In genomic region chr19:28840891-28841290, GRCh38 we compare ENCODE assay signal across 17 cellular contexts.
DNase-seq lines count a peak whose midpoint lies in the region; ATAC-seq, FAIRE-seq and TF ChIP-seq lines count a peak whose summit lies in the region.
"Had no signal": no experiment of that assay in that cellular context is flagged by ENCODE, and none has a peak within 500 bp of the region (broad histone marks: within the 10 kb centered on the region; RNA-seq: fewer than 3 reads in every experiment).

No MANE protein-coding gene starts in this region.

- H3K27ac ChIP-seq in HUES64 (ENCODE audit: low read depth, low read length) = peak overlapping the region; percentile 54; the same call in 1 of the 2 replicates
- H3K27ac ChIP-seq in H1 (ENCODE audit: low read depth, low read length) = no peak overlapping the region
- H3K27ac ChIP-seq in neuronal stem cell (replicated peaks; ENCODE audit: low read length) = no peak overlapping the region
- H3K27ac ChIP-seq: C4-2B had no signal

- H3K4me3 ChIP-seq in HUES64 (ENCODE audit: low read length) (no peak overlapping the region), H1 (ENCODE audit: extremely low read depth in 1 of 4, insufficient read depth in 2 of 4, low read depth in 3 of 4, low read length in 4 of 4) (no peak overlapping the region), neuronal stem cell (ENCODE audit: low read length in 2 of 2) (no peak overlapping the region)
- H3K4me3 ChIP-seq: HAP-1 had no signal

- H3K27me3 Mint-ChIP-seq in CD14-positive monocyte (ENCODE audit: low read depth in 3 of 3) = peaks cover 0 to 2% (median 1%) of the 10 kb centered on the region in 3 donors
- H3K27me3 Mint-ChIP-seq: B cell; CD4-positive, alpha-beta memory T cell had no signal

- H2AFZ ChIP-seq in H1 (ENCODE audit: low read length) = peak overlapping the region; percentile 47; the same call in 1 of the 2 replicates
- H2AFZ ChIP-seq in neuronal stem cell (ENCODE audit: low read length) = no peak overlapping the region

- H3K14ac ChIP-seq in H1 (ENCODE audit: insufficient read length) = no peak overlapping the region
- no peak overlapping the region for H3K14ac ChIP-seq in neuronal stem cell (ENCODE audit: low read length)

- H3K9me3 Mint-ChIP-seq in CD14-positive monocyte = peaks cover 0 to 1% (median 0%) of the 10 kb centered on the region in 7 donors

- TF ChIP-seq RAD21 in H1 (IDR thresholded peaks at IDR 0.05 in 1 of 2, conservative IDR thresholded peaks at IDR 0.05 in 1 of 2; ENCODE audit: low read depth in 2 of 2, low read length in 2 of 2) = no peak

- H3K36me3 ChIP-seq in HUES64 (ENCODE audit: insufficient read depth, low read length) (no peaks in the 10 kb centered on the region), H1 (ENCODE audit: control insufficient read depth in 2 of 4, insufficient read depth in 4 of 4, low read length in 3 of 4) (no peaks in the 10 kb centered on the region), neuronal stem cell (replicated peaks in 1 of 2; ENCODE audit: control insufficient read depth in 2 of 2, insufficient read depth in 2 of 2, low read length in 2 of 2) (no peaks in the 10 kb centered on the region)
- H3K36me3 ChIP-seq: HAP-1 had no signal

- no peak overlapping the region for H4K5ac ChIP-seq in H1 (ENCODE audit: insufficient read length, low read depth, low read length)

- H2BK120ac ChIP-seq in H1 (replicated peaks; ENCODE audit: low read depth, low read length) = no peak overlapping the region
- H2BK120ac ChIP-seq in neuronal stem cell (ENCODE audit: low read depth, low read length) = no peak overlapping the region

- H3K9ac ChIP-seq in HUES64 (ENCODE audit: low read depth, low read length) = no peak overlapping the region
- no peak overlapping the region for H3K9ac ChIP-seq in H1 (replicated peaks in 1 of 4; ENCODE audit: extremely low read depth in 1 of 4, low read depth in 3 of 4, low read length in 3 of 4)
- no peak overlapping the region for H3K9ac ChIP-seq in neuronal stem cell (ENCODE audit: low read depth, low read length, poor library complexity)

- H3K9me3 ChIP-seq in HUES64 (ENCODE audit: insufficient read depth, low read depth, low read length) (no peaks in the 10 kb centered on the region), H1 (ENCODE audit: insufficient read depth in 2 of 2, low read depth in 1 of 2, low read length in 1 of 2) (no peaks in the 10 kb centered on the region), neuronal stem cell (replicated peaks in 1 of 2; ENCODE audit: control insufficient read depth in 2 of 2, insufficient read depth in 1 of 2, low read depth in 1 of 2, low read length in 2 of 2) (no peaks in the 10 kb centered on the region)
- H3K9me3 ChIP-seq: HAP-1 had no signal

- intact Hi-C loops in CD14-positive monocyte (cut with micrococcal nuclease) = no loop called here

- TF ChIP-seq EP300 in H1 (IDR thresholded peaks at IDR 0.05; ENCODE audit: borderline replicate concordance in 1 of 2, low read depth in 2 of 2, low read length in 2 of 2) = no peak

- no peak for ATAC-seq in HG03196 (IDR thresholded peaks at IDR 0.05; ENCODE audit: unreplicated experiment)

- no peaks in the 10 kb centered on the region for H3K23me2 ChIP-seq in H1 (ENCODE audit: low read depth, low read length)

- WGBS in HUES64 = 71% methylated on average over 2 of the region's 2 CpGs
- 76% methylated on average over 2 of the region's 2 CpGs; no CpG with 5 or more reads in 1 of the 2 experiments for WGBS in H1 (ENCODE audit: extremely low coverage in 1 of 2, insufficient coverage in 1 of 2, insufficient read length in 1 of 2, insufficient replicate concordance in 2 of 2, low coverage in 1 of 2, low lambda C conversion rate in 2 of 2, missing lambda C conversion rate in 1 of 2), 2 experiments
- no CpG with 5 or more reads among the region's 2 CpGs for WGBS in neuronal stem cell (ENCODE audit: extremely low coverage in 2 of 2, insufficient read length in 2 of 2, insufficient replicate concordance in 1 of 2), 2 donors

- H3K27me3 ChIP-seq in HUES64 (ENCODE audit: insufficient read depth, low read length) (no peaks in the 10 kb centered on the region), H1 (replicated peaks in 1 of 4; ENCODE audit: control insufficient read depth in 3 of 4, extremely low read depth in 1 of 4, insufficient read depth in 3 of 4, low read length in 3 of 4) (peaks cover 0 to 2% (median 0%) of the 10 kb centered on the region in 4 experiments; a peak in 2 of 7 replicates), neuronal stem cell (ENCODE audit: control insufficient read depth in 3 of 3, insufficient read depth in 3 of 3, low read depth in 1 of 3, low read length in 3 of 3) (no peaks in the 10 kb centered on the region)

- CTCF ChIA-PET in H1 (lab: Charles Lee; ENCODE audit: partially characterized antibody) = interaction anchor here (0.7 to 4.2 kb wide), 5 partner anchors 13 to 104 kb away, joined by 3 to 16 read pairs (median 3); no protein-coding TSS in a partner anchor

- H3K23ac ChIP-seq in H1 (ENCODE audit: insufficient read length) (no peak overlapping the region), neuronal stem cell (ENCODE audit: low read depth, low read length, poor library complexity) (no peak overlapping the region)

- no peaks in the 10 kb centered on the region for H3K4me1 Mint-ChIP-seq in CD14-positive monocyte
- H3K4me1 Mint-ChIP-seq: B cell; CD4-positive, alpha-beta memory T cell had no signal

- no peak for FAIRE-seq in H1 (lab: Jason Lieb, UNC)

- H3K4me1 ChIP-seq in HUES64 (ENCODE audit: insufficient read depth, low read length) (peaks cover 14% of the 10 kb centered on the region; the same call in 1 of the 2 replicates), H1 (replicated peaks in 1 of 4; ENCODE audit: control insufficient read depth in 3 of 4, insufficient read depth in 4 of 4, low read length in 3 of 4) (peaks cover 0 to 17% (median 7%) of the 10 kb centered on the region in 4 experiments; a peak in 6 of 7 replicates), neuronal stem cell (ENCODE audit: control insufficient read depth in 2 of 2, insufficient read depth in 1 of 2, low read depth in 1 of 2, low read length in 2 of 2) (peaks cover 0 to 8% of the 10 kb centered on the region in 2 donors)
- H3K4me1 ChIP-seq: HAP-1 had no signal

- POLR2A ChIA-PET in H1 (lab: Charles Lee; ENCODE audit: partially characterized antibody) = no interaction called here

- peak overlapping the region; percentile 69 for H4K91ac ChIP-seq in H1 (replicated peaks; ENCODE audit: insufficient read length, low read length)
- H4K91ac ChIP-seq in neuronal stem cell (ENCODE audit: low read depth, low read length, poor library complexity) = no peak overlapping the region

- H2AK5ac ChIP-seq in H1 (ENCODE audit: low read depth, low read length) (0 out of 2 replicates have a peak overlapping the region, but pooled peaks have one; percentile 76), neuronal stem cell (ENCODE audit: low read depth, low read length) (no peak overlapping the region)

- H2BK5ac ChIP-seq in H1 (ENCODE audit: low read depth, low read length) (peak overlapping the region; percentile 60; the same call in 1 of the 2 replicates), neuronal stem cell (ENCODE audit: low read length) (no peak overlapping the region)

- peak overlapping the region; percentile 77 for H2BK20ac ChIP-seq in H1 (ENCODE audit: low read length)

- no peak for TF ChIP-seq POLR2A in H1 (IDR thresholded peaks at IDR 0.05; ENCODE audit: control extremely low read depth in 1 of 2, low read depth in 2 of 2, low read length in 2 of 2)

- no peaks in the 10 kb centered on the region for H3K36me3 Mint-ChIP-seq in CD14-positive monocyte
- H3K36me3 Mint-ChIP-seq: CD4-positive, alpha-beta memory T cell had no signal

- H3K56ac ChIP-seq in H1 (replicated peaks; ENCODE audit: insufficient read length, low read depth, low read length) = no peak overlapping the region

- no peak overlapping the region for H3K4ac ChIP-seq in H1 (replicated peaks; ENCODE audit: insufficient read length, low read depth, low read length)
- H3K4ac ChIP-seq in neuronal stem cell (ENCODE audit: low read length) = no peak overlapping the region

- no peaks in the 10 kb centered on the region for H3K79me2 ChIP-seq in H1 (ENCODE audit: control insufficient read depth in 1 of 2, insufficient read depth in 2 of 2, low read length in 2 of 2)

- H2BK15ac ChIP-seq in H1 (ENCODE audit: low read length) (peak overlapping the region; percentile 98; the same call in 1 of the 2 replicates), neuronal stem cell (ENCODE audit: low read length) (no peak overlapping the region)

- H3K4me3 Mint-ChIP-seq in CD14-positive monocyte = no peak overlapping the region
- H3K4me3 Mint-ChIP-seq: B cell; CD4-positive, alpha-beta memory T cell had no signal

- H3K79me1 ChIP-seq in H1 (ENCODE audit: low read depth, low read length) = no peaks in the 10 kb centered on the region
- H3K79me1 ChIP-seq in neuronal stem cell (ENCODE audit: low read depth, low read length) = no peaks in the 10 kb centered on the region

- no peak overlapping the region for H4K8ac ChIP-seq in H1 (ENCODE audit: extremely low read depth, insufficient read depth, low read length)
- H4K8ac ChIP-seq in neuronal stem cell (ENCODE audit: low read depth, low read length) = no peak overlapping the region

- H4K20me1 ChIP-seq in H1 (replicated peaks in 1 of 2; ENCODE audit: control insufficient read depth in 1 of 2, insufficient read depth in 2 of 2, low read length in 2 of 2) = no peaks in the 10 kb centered on the region

- no peak overlapping the region for H3K27ac Mint-ChIP-seq in CD14-positive monocyte
- H3K27ac Mint-ChIP-seq: B cell; CD4-positive, alpha-beta memory T cell had no signal

- H3K4me2 ChIP-seq in H1 (ENCODE audit: insufficient read depth in 1 of 2, low read depth in 2 of 2, low read length in 2 of 2) (peak overlapping the region in 1 of 2 experiments; percentile 25; a peak in 3 of 4 replicates), neuronal stem cell (ENCODE audit: insufficient read depth, low read length, poor library complexity, severe bottlenecking) (no peak overlapping the region)

- H3K18ac ChIP-seq in H1 (ENCODE audit: extremely low read depth, low read length) = peak overlapping the region; percentile 71; the same call in 1 of the 2 replicates
- H3K18ac ChIP-seq in neuronal stem cell (ENCODE audit: low read length) = peak overlapping the region; percentile 0

- H2BK12ac ChIP-seq in H1 (ENCODE audit: low read depth, low read length) (peak overlapping the region; percentile 93; the same call in 1 of the 2 replicates), neuronal stem cell (ENCODE audit: low read length) (no peak overlapping the region)

- DNase-seq in ELF-1 (ENCODE audit: low read depth, low spot score) (peak; percentile 39), H1 (ENCODE audit: low read depth in 1 of 2, low spot score in 2 of 2) (peak in 1 of 2 experiments; percentile 19), neuronal stem cell (ENCODE audit: low spot score) (no peak), C1 segment of cervical spinal cord (lab: John Stamatoyannopoulos, UW) (no peak), CD14-positive monocyte (ENCODE audit: low spot score) (no peak), HK-2 (ENCODE audit: unreplicated experiment) (no peak)
- DNase-seq: 8988T; CD4-positive, alpha-beta memory T cell; DMS153; DMS79; GF-D8; GOT3 had no signal

- TF ChIP-seq CTCF in H1 (IDR thresholded peaks at IDR 0.05; ENCODE audit: control extremely low read depth in 1 of 3, insufficient read depth in 1 of 3, low read depth in 1 of 3, low read length in 3 of 3) (no peak), CD14-positive monocyte (IDR thresholded peaks at IDR 0.05) (no peak)
